ENCODE assay signal across 20 cellular contexts in the genomic region with DNA sequence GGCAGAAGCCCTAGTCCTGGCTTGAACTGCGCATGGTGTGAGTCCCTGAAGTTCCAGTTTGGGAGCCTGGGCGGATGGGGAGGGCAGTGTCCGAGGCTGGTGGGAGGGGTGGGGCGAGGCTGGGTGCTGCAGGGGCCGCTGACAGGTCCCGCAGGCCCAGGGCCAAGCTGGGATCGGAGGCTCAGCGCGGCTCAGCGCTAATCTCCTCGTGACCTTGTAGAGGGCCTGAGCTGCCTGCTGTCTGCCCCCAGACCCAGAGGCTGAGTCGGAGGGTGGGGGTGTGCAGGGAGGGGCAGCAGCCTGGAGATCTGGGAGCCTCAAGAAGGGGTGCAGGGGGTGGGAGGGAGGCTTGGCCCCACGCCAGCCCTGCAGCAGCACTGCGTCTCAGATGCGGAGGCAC. TPM values are rescaled to one million over a fixed set of nuclear protein-coding genes. Genes with fewer than 3 reads are reported as not detected.
DNase-seq lines count a peak whose midpoint lies in the region; ATAC-seq, FAIRE-seq and TF ChIP-seq lines count a peak whose summit lies in the region.
"Had no signal": no experiment of that assay in that cellular context is flagged by ENCODE, and none has a peak within 500 bp of the region (broad histone marks: within the 10 kb centered on the region; RNA-seq: fewer than 3 reads in every experiment).

No MANE protein-coding gene starts in this region.

- ATAC-seq in right cardiac atrium (peak; percentile 41 to 60), GM18502 (IDR thresholded peaks at IDR 0.05; ENCODE audit: poor library complexity, unreplicated experiment) (no peak)

- H3K9me3 ChIP-seq in right cardiac atrium (ENCODE audit: control insufficient read depth, low read length), result no peaks in the 10 kb centered on the region

- H3K27ac ChIP-seq in dorsolateral prefrontal cortex (peak overlapping the region in 28 of 59 donors; percentile 5 to 75 (median 36)), right cardiac atrium (ENCODE audit: low read length) (peak overlapping the region; percentile 77)

- peak overlapping the region in 48 of 59 donors; percentile 2 to 79 (median 35) for H3K4me3 ChIP-seq in dorsolateral prefrontal cortex
- H3K4me3 ChIP-seq in right cardiac atrium (ENCODE audit: low read length), result no peak overlapping the region

- no peak for TF ChIP-seq CTCF in dorsolateral prefrontal cortex (IDR thresholded peaks at IDR 0.05 in 54 of 56, conservative IDR thresholded peaks at IDR 0.05 in 2 of 56; ENCODE audit: low read depth in 1 of 56, partially characterized antibody in 56 of 56)

- no peaks in the 10 kb centered on the region for H3K4me1 ChIP-seq in right cardiac atrium (ENCODE audit: control insufficient read depth, insufficient read depth, low read length)

- H3K27me3 ChIP-seq in dorsolateral prefrontal cortex (peaks cover 0 to 23% (median 0%) of the 10 kb centered on the region in 45 donors), right cardiac atrium (ENCODE audit: control insufficient read depth, insufficient read depth) (no peaks in the 10 kb centered on the region)

- FAIRE-seq in GM19239 (lab: Jason Lieb, UNC), result no peak
- FAIRE-seq: G401.6, GM12891, RCC 7860 had no signal

- 23% methylated on average over 15 of the region's 15 CpGs for WGBS in right cardiac atrium

- DNase-seq in 8988T (peak; percentile 13), NCI-H82 treated with DMSO at 0.1 percent for 48 hours (lab: John Stamatoyannopoulos, UW; ENCODE audit: unreplicated experiment) (peak; percentile 45), dorsolateral prefrontal cortex (no peak), right cardiac atrium (peak; percentile 54 to 88 (median 83)), GM19239 (ENCODE audit: insufficient read length, low spot score) (no peak), DMS79 treated with DMSO at 0.1 percent for 48 hours (lab: John Stamatoyannopoulos, UW) (no peak)
- DNase-seq in stimulated activated CD4-positive, alpha-beta T cell treated with anti-CD3 and anti-CD28 coated beads, Interleukin-4, amount 100 ng/mL, for 4 hours, result no peak
- DNase-seq: C1 segment of cervical spinal cord, KG1, NCI-H1092 treated with DMSO at 0.1 percent for 48 hours, NCI-H187 treated with DMSO at 0.1 percent for 48 hours, NCI-H2171, NCI-H446 treated with DMSO at 0.1 percent for 48 hours, NCI-H774, SIG-M5 had no signal

- intact Hi-C loops in dorsolateral prefrontal cortex (cut with DNase I), result no loop called here
- intact Hi-C loops in right cardiac atrium (cut with DNase I), result no loop called here

RNA-seq across cellular contexts. Expression of a gene that starts 3.0 kb away (rescaled TPM):
- total RNA-seq in dorsolateral prefrontal cortex, result 100 to 1,000 TPM; 156 to 918 (median 662) TPM
- 100 to 1,000 TPM; 194 to 295 (median 234) TPM for total RNA-seq in right cardiac atrium
- polyA plus RNA-seq in right cardiac atrium, result 104 TPM
- total RNA-seq: MCF 10A had no signal

RNA-seq across cellular contexts. Expression of a gene that starts 31.9 kb away (rescaled TPM):
- total RNA-seq in dorsolateral prefrontal cortex, result 100 to 1,000 TPM; 113 to 188 (median 144) TPM
- 100 to 1,000 TPM in 1 of 4 donors, 10 to 100 TPM in 3; 79.6 to 113 (median 90.3) TPM for total RNA-seq in right cardiac atrium
- polyA plus RNA-seq in right cardiac atrium, result 140 TPM

Comparison
In these comparisons a context has a peak if more than half of its experiments do, and no peak if none do; other contexts are left out.
1. DNase-seq: peak in 8988T (single experiment), NCI-H82 treated with DMSO at 0.1 percent for 48 hours (single experiment) and right cardiac atrium (3 of 3); none in dorsolateral prefrontal cortex (0 of 10), stimulated activated CD4-positive, alpha-beta T cell treated with anti-CD3 and anti-CD28 coated beads, Interleukin-4, amount 100 ng/mL, for 4 hours (0 of 2), GM19239 (single experiment) and DMS79 treated with DMSO at 0.1 percent for 48 hours (single experiment).